In the genomic region with DNA sequence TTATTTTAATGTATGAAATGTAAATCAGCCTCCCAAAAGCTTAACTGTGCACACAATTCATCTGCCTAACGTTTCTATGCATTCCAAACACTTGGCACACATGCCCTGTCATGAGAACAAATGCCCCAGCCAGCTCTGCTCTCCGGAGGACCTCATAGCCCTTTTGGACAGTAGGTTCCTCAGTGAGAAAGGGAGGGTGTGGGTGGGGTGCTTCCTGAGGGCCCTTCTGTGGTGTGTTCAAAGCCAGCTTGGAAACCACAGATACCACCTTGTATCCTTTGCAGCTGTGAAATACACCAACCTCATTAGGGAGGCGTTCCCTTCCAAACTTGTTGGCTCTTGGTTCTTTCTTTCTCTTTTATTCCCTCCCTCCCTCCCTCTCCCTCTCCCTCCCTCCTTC, we compare ENCODE assay signal across 14 cellular contexts.
DNase-seq lines count a peak whose midpoint lies in the region; ATAC-seq, FAIRE-seq and TF ChIP-seq lines count a peak whose summit lies in the region.
"Had no signal": no experiment of that assay in that cellular context is flagged by ENCODE, and none has a peak within 500 bp of the region (broad histone marks: within the 10 kb centered on the region; RNA-seq: fewer than 3 reads in every experiment).

No MANE protein-coding gene starts in this region.

- H3K27ac ChIP-seq in CD4-positive, alpha-beta T cell (ENCODE audit: low read depth, low read length) = no peak overlapping the region
- H3K27ac ChIP-seq in dorsolateral prefrontal cortex (no peak overlapping the region), tibial nerve (no peak overlapping the region)
- H3K27ac ChIP-seq: foreskin keratinocyte, skin epidermis had no signal

- no peaks in the 10 kb centered on the region for H3K9me3 ChIP-seq in CD4-positive, alpha-beta T cell (ENCODE audit: control insufficient read depth, low read length)
- H3K9me3 ChIP-seq in tibial nerve = no peaks in the 10 kb centered on the region

- H3K4me3 Mint-ChIP-seq in CD4-positive, alpha-beta T cell = peak overlapping the region; percentile 47
- H3K4me3 Mint-ChIP-seq: nephron progenitor cell had no signal

- H3K36me3 Mint-ChIP-seq in CD4-positive, alpha-beta T cell (ENCODE audit: low read depth) = no peaks in the 10 kb centered on the region

- WGBS in tibial nerve, 2 donors = 23% methylated on average over 3 of the region's 3 CpGs

- CTCF ChIA-PET in CD4-positive, alpha-beta T cell (lab: Charles Lee) = no interaction called here

- peaks cover 31% of the 10 kb centered on the region for H3K27me3 Mint-ChIP-seq in CD4-positive, alpha-beta T cell

- H3K4me3 ChIP-seq in dorsolateral prefrontal cortex (no peak overlapping the region), tibial nerve (no peak overlapping the region)
- H3K4me3 ChIP-seq: skin epidermis had no signal

- TF ChIP-seq CTCF in CD4-positive, alpha-beta T cell (IDR thresholded peaks at IDR 0.05) = no peak
- no peak for TF ChIP-seq CTCF in dorsolateral prefrontal cortex (IDR thresholded peaks at IDR 0.05 in 54 of 56, conservative IDR thresholded peaks at IDR 0.05 in 2 of 56; ENCODE audit: low read depth in 1 of 56, partially characterized antibody in 56 of 56)
- no peak for TF ChIP-seq CTCF in tibial nerve (IDR thresholded peaks at IDR 0.05)

- peak; percentile 81 for ATAC-seq in CD4-positive, alpha-beta T cell (ENCODE audit: poor library complexity)
- ATAC-seq: foreskin keratinocyte had no signal

- peak overlapping the region; percentile 60 for H3K27ac Mint-ChIP-seq in CD4-positive, alpha-beta T cell
- H3K27ac Mint-ChIP-seq: nephron progenitor cell had no signal

- H3K9me3 Mint-ChIP-seq in CD4-positive, alpha-beta T cell = no peaks in the 10 kb centered on the region
- H3K9me3 Mint-ChIP-seq: nephron progenitor cell had no signal

- intact Hi-C loops in CD4-positive, alpha-beta T cell (cut with DNase I, micrococcal nuclease) = no loop called here
- intact Hi-C loops in dorsolateral prefrontal cortex (cut with DNase I) = no loop called here

- no peaks in the 10 kb centered on the region for H3K36me3 ChIP-seq in tibial nerve

- peaks cover 10% of the 10 kb centered on the region for H3K27me3 ChIP-seq in CD4-positive, alpha-beta T cell (ENCODE audit: control insufficient read depth, insufficient read depth, low read length)
- H3K27me3 ChIP-seq in dorsolateral prefrontal cortex = peaks cover 0 to 21% (median 0%) of the 10 kb centered on the region in 45 donors
- H3K27me3 ChIP-seq in tibial nerve = no peaks in the 10 kb centered on the region
- H3K27me3 ChIP-seq: foreskin keratinocyte had no signal

- POLR2A ChIA-PET in CD4-positive, alpha-beta T cell (lab: Charles Lee) = interaction anchor here (1.8 kb wide), 1 partner anchor 719 kb away, joined by 5 read pairs; a partner anchor contains a TSS

- FAIRE-seq in GM18507 (lab: Jason Lieb, UNC) = peak; percentile 68

- H3K4me1 Mint-ChIP-seq in CD4-positive, alpha-beta T cell (ENCODE audit: low read depth) = peaks cover 52% of the 10 kb centered on the region

- TF ChIP-seq EP300 in tibial nerve (IDR thresholded peaks at IDR 0.05) = no peak

- peaks cover 0 to 17% (median 2%) of the 10 kb centered on the region in 4 donors for H3K4me1 ChIP-seq in tibial nerve
- H3K4me1 ChIP-seq: foreskin keratinocyte had no signal

- TF ChIP-seq POLR2A in tibial nerve (IDR thresholded peaks at IDR 0.05) = no peak

- DNase-seq in CD4-positive, alpha-beta T cell = peak in 3 of 10 experiments; percentile 17 to 23 (median 23)
- no peak for DNase-seq in GM18507 (ENCODE audit: extremely low spot score, insufficient read length, low read depth)
- peak; percentile 77 for DNase-seq in SW480 (ENCODE audit: low spot score)
- peak; percentile 49 for DNase-seq in central memory CD4-positive, alpha-beta T cell
- no peak for DNase-seq in D341Med (ENCODE audit: low spot score)
- DNase-seq in GM03348 (ENCODE audit: low spot score) = no peak
- DNase-seq in dorsolateral prefrontal cortex = no peak
- no peak for DNase-seq in tibial nerve (ENCODE audit: low spot score in 2 of 2)
- DNase-seq: Calu3, foreskin keratinocyte, kidney glomerular epithelial cell, NCI-H2029, nephron progenitor cell had no signal

Comparison
In these comparisons a context has a peak if more than half of its experiments do, and no peak if none do; other contexts are left out.
1. DNase-seq: peak in SW480 (single experiment) and central memory CD4-positive, alpha-beta T cell (single experiment); none in GM18507 (single experiment), D341Med (single experiment), GM03348 (single experiment), dorsolateral prefrontal cortex (0 of 10) and tibial nerve (0 of 2).